1 cellular context compared by ENCODE assay signal in the genomic region with DNA sequence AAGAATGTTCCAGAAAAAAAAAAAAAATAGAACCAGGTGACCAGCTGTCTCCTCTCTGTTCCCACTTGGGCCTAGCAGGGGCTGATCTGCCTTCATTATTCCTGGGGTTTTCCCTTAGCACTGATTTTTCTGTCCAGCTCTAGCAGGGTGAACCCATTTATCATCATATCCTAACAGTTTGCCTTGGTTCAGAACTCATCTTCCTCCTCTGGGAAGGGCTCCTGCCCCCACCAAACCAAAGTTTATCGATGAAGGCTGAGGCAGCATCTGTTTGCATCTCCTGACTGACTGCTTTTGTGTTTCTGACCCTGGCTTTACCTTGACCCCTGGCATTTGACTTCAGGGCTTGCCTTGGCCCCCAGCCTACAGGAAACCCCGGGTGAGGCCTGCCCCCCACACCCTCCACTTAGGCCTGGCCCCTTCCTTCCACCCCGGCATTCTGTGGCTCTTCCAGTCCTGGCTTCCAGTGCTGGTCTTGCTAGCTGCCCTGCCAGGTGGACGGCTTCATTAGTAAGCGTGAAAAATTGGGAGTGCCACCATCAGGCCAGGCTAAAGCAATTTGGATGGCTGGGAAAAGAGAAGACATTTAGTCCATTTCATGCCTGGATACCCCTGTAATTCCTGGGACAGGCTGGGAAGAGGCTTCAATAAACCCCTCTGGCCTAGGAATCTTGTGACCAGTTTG.
A peak's percentile ranks its signal among the peaks of the same experiment; 100 is the strongest.
TF ChIP-seq lines count a peak whose summit lies in the region.

No MANE protein-coding gene starts in this region.

TF ChIP-seq in HepG2, 621 proteins besides CTCF, POLR2A, EP300 and RAD21 (continued from another document and continues in another):
- TF ChIP-seq, protein P1, sequence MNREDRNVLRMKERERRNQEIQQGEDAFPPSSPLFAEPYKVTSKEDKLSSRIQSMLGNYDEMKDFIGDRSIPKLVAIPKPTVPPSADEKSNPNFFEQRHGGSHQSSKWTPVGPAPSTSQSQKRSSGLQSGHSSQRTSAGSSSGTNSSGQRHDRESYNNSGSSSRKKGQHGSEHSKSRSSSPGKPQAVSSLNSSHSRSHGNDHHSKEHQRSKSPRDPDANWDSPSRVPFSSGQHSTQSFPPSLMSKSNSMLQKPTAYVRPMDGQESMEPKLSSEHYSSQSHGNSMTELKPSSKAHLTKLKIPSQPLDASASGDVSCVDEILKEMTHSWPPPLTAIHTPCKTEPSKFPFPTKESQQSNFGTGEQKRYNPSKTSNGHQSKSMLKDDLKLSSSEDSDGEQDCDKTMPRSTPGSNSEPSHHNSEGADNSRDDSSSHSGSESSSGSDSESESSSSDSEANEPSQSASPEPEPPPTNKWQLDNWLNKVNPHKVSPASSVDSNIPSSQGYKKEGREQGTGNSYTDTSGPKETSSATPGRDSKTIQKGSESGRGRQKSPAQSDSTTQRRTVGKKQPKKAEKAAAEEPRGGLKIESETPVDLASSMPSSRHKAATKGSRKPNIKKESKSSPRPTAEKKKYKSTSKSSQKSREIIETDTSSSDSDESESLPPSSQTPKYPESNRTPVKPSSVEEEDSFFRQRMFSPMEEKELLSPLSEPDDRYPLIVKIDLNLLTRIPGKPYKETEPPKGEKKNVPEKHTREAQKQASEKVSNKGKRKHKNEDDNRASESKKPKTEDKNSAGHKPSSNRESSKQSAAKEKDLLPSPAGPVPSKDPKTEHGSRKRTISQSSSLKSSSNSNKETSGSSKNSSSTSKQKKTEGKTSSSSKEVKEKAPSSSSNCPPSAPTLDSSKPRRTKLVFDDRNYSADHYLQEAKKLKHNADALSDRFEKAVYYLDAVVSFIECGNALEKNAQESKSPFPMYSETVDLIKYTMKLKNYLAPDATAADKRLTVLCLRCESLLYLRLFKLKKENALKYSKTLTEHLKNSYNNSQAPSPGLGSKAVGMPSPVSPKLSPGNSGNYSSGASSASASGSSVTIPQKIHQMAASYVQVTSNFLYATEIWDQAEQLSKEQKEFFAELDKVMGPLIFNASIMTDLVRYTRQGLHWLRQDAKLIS (CRISPR knock-in tag; IDR thresholded peaks at IDR 0.05): no peak
- TF ChIP-seq ZNF546 (CRISPR knock-in tag; conservative IDR thresholded peaks at IDR 0.05) (no peak), KDM6A (CRISPR knock-in tag; IDR thresholded peaks at IDR 0.05; ENCODE audit: low read depth) (peak; percentile 64), HMG20A (CRISPR knock-in tag; IDR thresholded peaks at IDR 0.05; ENCODE audit: borderline replicate concordance) (peak; percentile 78; the same call in 1 of the 2 replicates), ZNF333 (CRISPR knock-in tag; IDR thresholded peaks at IDR 0.05; ENCODE audit: borderline replicate concordance) (no peak), ZNF598 (CRISPR knock-in tag; IDR thresholded peaks at IDR 0.05; ENCODE audit: borderline replicate concordance) (peak; percentile 89; the same call in 1 of the 2 replicates), ZNF746 (CRISPR knock-in tag; IDR thresholded peaks at IDR 0.05) (peak; percentile 95), CAMTA2 (CRISPR knock-in tag; IDR thresholded peaks at IDR 0.05; ENCODE audit: borderline replicate concordance) (peak; percentile 52; the same call in 1 of the 2 replicates), ZFY (CRISPR knock-in tag; IDR thresholded peaks at IDR 0.05) (peak; percentile 87; the same call in 1 of the 2 replicates), HNRNPL (IDR thresholded peaks at IDR 0.05; ENCODE audit: low read depth, low read length) (peak; percentile 66; the same call in 1 of the 2 replicates), ZNF747 (CRISPR knock-in tag; IDR thresholded peaks at IDR 0.05; ENCODE audit: borderline replicate concordance) (peak; percentile 88; the same call in 1 of the 2 replicates), ZKSCAN5 (CRISPR knock-in tag; IDR thresholded peaks at IDR 0.05) (no peak), TBL1XR1 (IDR thresholded peaks at IDR 0.05; ENCODE audit: borderline replicate concordance, low read length, partially characterized antibody) (peak; percentile 78), RARG (CRISPR knock-in tag; IDR thresholded peaks at IDR 0.05; ENCODE audit: low read depth) (no peak), ZNF644 (CRISPR knock-in tag; IDR thresholded peaks at IDR 0.05; ENCODE audit: low read depth) (peak; percentile 78), SP2 (CRISPR knock-in tag; IDR thresholded peaks at IDR 0.05) (no peak), RBFOX2 (IDR thresholded peaks at IDR 0.05; ENCODE audit: low read depth, low read length) (no peak), RARA (CRISPR knock-in tag; IDR thresholded peaks at IDR 0.05) (peak; percentile 99), CREM (IDR thresholded peaks at IDR 0.05) (peak; percentile 76; the same call in 1 of the 2 replicates), CREM (CRISPR knock-in tag; IDR thresholded peaks at IDR 0.05) (no peak)
- TF ChIP-seq, protein P2, sequence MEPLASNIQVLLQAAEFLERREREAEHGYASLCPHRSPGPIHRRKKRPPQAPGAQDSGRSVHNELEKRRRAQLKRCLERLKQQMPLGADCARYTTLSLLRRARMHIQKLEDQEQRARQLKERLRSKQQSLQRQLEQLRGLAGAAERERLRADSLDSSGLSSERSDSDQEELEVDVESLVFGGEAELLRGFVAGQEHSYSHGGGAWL (CRISPR knock-in tag; IDR thresholded peaks at IDR 0.05): 0 out of 2 replicates have a peak, but pooled peaks have one; percentile 60
- TF ChIP-seq, protein P3, sequence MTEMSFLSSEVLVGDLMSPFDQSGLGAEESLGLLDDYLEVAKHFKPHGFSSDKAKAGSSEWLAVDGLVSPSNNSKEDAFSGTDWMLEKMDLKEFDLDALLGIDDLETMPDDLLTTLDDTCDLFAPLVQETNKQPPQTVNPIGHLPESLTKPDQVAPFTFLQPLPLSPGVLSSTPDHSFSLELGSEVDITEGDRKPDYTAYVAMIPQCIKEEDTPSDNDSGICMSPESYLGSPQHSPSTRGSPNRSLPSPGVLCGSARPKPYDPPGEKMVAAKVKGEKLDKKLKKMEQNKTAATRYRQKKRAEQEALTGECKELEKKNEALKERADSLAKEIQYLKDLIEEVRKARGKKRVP (CRISPR knock-in tag; IDR thresholded peaks at IDR 0.05): 0 out of 4 replicates have a peak, but pooled peaks of 1 of the 2 experiments have one; percentile 63
- TF ChIP-seq, protein P4, sequence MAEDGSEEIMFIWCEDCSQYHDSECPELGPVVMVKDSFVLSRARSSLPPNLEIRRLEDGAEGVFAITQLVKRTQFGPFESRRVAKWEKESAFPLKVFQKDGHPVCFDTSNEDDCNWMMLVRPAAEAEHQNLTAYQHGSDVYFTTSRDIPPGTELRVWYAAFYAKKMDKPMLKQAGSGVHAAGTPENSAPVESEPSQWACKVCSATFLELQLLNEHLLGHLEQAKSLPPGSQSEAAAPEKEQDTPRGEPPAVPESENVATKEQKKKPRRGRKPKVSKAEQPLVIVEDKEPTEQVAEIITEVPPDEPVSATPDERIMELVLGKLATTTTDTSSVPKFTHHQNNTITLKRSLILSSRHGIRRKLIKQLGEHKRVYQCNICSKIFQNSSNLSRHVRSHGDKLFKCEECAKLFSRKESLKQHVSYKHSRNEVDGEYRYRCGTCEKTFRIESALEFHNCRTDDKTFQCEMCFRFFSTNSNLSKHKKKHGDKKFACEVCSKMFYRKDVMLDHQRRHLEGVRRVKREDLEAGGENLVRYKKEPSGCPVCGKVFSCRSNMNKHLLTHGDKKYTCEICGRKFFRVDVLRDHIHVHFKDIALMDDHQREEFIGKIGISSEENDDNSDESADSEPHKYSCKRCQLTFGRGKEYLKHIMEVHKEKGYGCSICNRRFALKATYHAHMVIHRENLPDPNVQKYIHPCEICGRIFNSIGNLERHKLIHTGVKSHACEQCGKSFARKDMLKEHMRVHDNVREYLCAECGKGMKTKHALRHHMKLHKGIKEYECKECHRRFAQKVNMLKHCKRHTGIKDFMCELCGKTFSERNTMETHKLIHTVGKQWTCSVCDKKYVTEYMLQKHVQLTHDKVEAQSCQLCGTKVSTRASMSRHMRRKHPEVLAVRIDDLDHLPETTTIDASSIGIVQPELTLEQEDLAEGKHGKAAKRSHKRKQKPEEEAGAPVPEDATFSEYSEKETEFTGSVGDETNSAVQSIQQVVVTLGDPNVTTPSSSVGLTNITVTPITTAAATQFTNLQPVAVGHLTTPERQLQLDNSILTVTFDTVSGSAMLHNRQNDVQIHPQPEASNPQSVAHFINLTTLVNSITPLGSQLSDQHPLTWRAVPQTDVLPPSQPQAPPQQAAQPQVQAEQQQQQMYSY (CRISPR knock-in tag; IDR thresholded peaks at IDR 0.05): peak; percentile 99
- TF ChIP-seq, protein P5, sequence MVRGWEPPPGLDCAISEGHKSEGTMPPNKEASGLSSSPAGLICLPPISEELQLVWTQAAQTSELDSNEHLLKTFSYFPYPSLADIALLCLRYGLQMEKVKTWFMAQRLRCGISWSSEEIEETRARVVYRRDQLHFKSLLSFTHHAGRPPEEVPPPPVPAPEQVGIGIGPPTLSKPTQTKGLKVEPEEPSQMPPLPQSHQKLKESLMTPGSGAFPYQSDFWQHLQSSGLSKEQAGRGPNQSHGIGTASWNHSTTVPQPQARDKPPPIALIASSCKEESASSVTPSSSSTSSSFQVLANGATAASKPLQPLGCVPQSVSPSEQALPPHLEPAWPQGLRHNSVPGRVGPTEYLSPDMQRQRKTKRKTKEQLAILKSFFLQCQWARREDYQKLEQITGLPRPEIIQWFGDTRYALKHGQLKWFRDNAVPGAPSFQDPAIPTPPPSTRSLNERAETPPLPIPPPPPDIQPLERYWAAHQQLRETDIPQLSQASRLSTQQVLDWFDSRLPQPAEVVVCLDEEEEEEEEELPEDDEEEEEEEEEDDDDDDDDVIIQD (CRISPR knock-in tag; IDR thresholded peaks at IDR 0.05; ENCODE audit: low read depth): peak; percentile 85
- TF ChIP-seq, protein P6, sequence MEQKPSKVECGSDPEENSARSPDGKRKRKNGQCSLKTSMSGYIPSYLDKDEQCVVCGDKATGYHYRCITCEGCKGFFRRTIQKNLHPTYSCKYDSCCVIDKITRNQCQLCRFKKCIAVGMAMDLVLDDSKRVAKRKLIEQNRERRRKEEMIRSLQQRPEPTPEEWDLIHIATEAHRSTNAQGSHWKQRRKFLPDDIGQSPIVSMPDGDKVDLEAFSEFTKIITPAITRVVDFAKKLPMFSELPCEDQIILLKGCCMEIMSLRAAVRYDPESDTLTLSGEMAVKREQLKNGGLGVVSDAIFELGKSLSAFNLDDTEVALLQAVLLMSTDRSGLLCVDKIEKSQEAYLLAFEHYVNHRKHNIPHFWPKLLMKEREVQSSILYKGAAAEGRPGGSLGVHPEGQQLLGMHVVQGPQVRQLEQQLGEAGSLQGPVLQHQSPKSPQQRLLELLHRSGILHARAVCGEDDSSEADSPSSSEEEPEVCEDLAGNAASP (CRISPR knock-in tag; IDR thresholded peaks at IDR 0.05; ENCODE audit: borderline replicate concordance): peak; percentile 93; the same call in 1 of the 2 replicates
- TF ChIP-seq, protein P7, sequence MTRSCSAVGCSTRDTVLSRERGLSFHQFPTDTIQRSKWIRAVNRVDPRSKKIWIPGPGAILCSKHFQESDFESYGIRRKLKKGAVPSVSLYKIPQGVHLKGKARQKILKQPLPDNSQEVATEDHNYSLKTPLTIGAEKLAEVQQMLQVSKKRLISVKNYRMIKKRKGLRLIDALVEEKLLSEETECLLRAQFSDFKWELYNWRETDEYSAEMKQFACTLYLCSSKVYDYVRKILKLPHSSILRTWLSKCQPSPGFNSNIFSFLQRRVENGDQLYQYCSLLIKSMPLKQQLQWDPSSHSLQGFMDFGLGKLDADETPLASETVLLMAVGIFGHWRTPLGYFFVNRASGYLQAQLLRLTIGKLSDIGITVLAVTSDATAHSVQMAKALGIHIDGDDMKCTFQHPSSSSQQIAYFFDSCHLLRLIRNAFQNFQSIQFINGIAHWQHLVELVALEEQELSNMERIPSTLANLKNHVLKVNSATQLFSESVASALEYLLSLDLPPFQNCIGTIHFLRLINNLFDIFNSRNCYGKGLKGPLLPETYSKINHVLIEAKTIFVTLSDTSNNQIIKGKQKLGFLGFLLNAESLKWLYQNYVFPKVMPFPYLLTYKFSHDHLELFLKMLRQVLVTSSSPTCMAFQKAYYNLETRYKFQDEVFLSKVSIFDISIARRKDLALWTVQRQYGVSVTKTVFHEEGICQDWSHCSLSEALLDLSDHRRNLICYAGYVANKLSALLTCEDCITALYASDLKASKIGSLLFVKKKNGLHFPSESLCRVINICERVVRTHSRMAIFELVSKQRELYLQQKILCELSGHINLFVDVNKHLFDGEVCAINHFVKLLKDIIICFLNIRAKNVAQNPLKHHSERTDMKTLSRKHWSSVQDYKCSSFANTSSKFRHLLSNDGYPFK (CRISPR knock-in tag; IDR thresholded peaks at IDR 0.05; ENCODE audit: borderline replicate concordance): peak; percentile 78; the same call in 1 of the 2 replicates
- TF ChIP-seq, protein P8, sequence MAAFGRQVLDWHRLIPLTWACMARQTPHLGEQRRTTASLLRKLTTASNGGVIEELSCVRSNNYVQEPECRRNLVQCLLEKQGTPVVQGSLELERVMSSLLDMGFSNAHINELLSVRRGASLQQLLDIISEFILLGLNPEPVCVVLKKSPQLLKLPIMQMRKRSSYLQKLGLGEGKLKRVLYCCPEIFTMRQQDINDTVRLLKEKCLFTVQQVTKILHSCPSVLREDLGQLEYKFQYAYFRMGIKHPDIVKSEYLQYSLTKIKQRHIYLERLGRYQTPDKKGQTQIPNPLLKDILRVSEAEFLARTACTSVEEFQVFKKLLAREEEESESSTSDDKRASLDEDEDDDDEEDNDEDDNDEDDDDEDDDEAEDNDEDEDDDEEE (CRISPR knock-in tag; IDR thresholded peaks at IDR 0.05): peak; percentile 63; the same call in 1 of the 2 replicates
- TF ChIP-seq, protein P9, sequence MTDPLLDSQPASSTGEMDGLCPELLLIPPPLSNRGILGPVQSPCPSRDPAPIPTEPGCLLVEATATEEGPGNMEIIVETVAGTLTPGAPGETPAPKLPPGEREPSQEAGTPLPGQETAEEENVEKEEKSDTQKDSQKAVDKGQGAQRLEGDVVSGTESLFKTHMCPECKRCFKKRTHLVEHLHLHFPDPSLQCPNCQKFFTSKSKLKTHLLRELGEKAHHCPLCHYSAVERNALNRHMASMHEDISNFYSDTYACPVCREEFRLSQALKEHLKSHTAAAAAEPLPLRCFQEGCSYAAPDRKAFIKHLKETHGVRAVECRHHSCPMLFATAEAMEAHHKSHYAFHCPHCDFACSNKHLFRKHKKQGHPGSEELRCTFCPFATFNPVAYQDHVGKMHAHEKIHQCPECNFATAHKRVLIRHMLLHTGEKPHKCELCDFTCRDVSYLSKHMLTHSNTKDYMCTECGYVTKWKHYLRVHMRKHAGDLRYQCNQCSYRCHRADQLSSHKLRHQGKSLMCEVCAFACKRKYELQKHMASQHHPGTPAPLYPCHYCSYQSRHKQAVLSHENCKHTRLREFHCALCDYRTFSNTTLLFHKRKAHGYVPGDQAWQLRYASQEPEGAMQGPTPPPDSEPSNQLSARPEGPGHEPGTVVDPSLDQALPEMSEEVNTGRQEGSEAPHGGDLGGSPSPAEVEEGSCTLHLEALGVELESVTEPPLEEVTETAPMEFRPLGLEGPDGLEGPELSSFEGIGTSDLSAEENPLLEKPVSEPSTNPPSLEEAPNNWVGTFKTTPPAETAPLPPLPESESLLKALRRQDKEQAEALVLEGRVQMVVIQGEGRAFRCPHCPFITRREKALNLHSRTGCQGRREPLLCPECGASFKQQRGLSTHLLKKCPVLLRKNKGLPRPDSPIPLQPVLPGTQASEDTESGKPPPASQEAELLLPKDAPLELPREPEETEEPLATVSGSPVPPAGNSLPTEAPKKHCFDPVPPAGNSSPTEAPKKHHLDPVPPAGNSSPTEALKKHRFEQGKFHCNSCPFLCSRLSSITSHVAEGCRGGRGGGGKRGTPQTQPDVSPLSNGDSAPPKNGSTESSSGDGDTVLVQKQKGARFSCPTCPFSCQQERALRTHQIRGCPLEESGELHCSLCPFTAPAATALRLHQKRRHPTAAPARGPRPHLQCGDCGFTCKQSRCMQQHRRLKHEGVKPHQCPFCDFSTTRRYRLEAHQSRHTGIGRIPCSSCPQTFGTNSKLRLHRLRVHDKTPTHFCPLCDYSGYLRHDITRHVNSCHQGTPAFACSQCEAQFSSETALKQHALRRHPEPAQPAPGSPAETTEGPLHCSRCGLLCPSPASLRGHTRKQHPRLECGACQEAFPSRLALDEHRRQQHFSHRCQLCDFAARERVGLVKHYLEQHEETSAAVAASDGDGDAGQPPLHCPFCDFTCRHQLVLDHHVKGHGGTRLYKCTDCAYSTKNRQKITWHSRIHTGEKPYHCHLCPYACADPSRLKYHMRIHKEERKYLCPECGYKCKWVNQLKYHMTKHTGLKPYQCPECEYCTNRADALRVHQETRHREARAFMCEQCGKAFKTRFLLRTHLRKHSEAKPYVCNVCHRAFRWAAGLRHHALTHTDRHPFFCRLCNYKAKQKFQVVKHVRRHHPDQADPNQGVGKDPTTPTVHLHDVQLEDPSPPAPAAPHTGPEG (CRISPR knock-in tag; IDR thresholded peaks at IDR 0.05): peak; percentile 62; the same call in 1 of the 2 replicates
